In genomic region chr19:7953576-7953975, GRCh38 we compare ENCODE assay signal across 25 cellular contexts. TPM values are rescaled to one million over a fixed set of nuclear protein-coding genes. Genes with fewer than 3 reads are reported as not detected.
"Had no signal": no experiment of that assay in that cellular context is flagged by ENCODE, and none has a peak within 500 bp of the region (broad histone marks: within the 10 kb centered on the region; RNA-seq: fewer than 3 reads in every experiment).

No MANE protein-coding gene starts in this region.

- H3K4me1 ChIP-seq: stomach, suprapubic skin had no signal

- H3K9me3 Mint-ChIP-seq: activated CD4-positive, alpha-beta memory T cell treated with anti-CD3 and anti-CD28 coated beads, Interleukin-2, amount 10 ng/mL, durations not matched to agents 7 days and 5 days; activated CD4-positive, alpha-beta T cell treated with anti-CD3 and anti-CD28 coated beads, Interleukin-2, amount 10 ng/mL, durations not matched to agents 24 days and 14 days; activated naive CD8-positive, alpha-beta T cell treated with anti-CD3 and anti-CD28 coated beads, Interleukin-2, amount 50 U/mL, for 24 hours; dendritic cell treated with granulocyte-macrophage colony-stimulating factor and Interleukin-4, amounts not matched to agents 40 ng/mL and 50 ng/mL, for 4 days; mesothelial cell of epicardium; naive thymus-derived CD8-positive, alpha-beta T cell had no signal

- H3K4me1 Mint-ChIP-seq: activated CD4-positive, alpha-beta memory T cell treated with anti-CD3 and anti-CD28 coated beads, Interleukin-2, amount 10 ng/mL, durations not matched to agents 7 days and 5 days; brain; naive thymus-derived CD8-positive, alpha-beta T cell had no signal

- H3K79me2 ChIP-seq: hepatocyte had no signal

- H2AFZ ChIP-seq: hepatocyte had no signal

- H3K27me3 ChIP-seq: hepatocyte, right atrium auricular region, stomach, suprapubic skin, tibial nerve had no signal

- H3K9me3 ChIP-seq: left ventricle myocardium inferior, right atrium auricular region, stomach, suprapubic skin, tibial nerve had no signal

- H3K36me3 ChIP-seq: right atrium auricular region had no signal

- H3K4me3 Mint-ChIP-seq: activated CD4-positive, alpha-beta memory T cell treated with anti-CD3 and anti-CD28 coated beads, Interleukin-2, amount 10 ng/mL, durations not matched to agents 7 days and 5 days; activated CD4-positive, alpha-beta T cell treated with anti-CD3 and anti-CD28 coated beads, Interleukin-2, amount 10 ng/mL, durations not matched to agents 24 days and 14 days; activated naive CD8-positive, alpha-beta T cell treated with anti-CD3 and anti-CD28 coated beads, Interleukin-2, amount 50 U/mL, for 24 hours; brain; dendritic cell treated with granulocyte-macrophage colony-stimulating factor and Interleukin-4, amounts not matched to agents 40 ng/mL and 50 ng/mL, for 4 days; mesothelial cell of epicardium; naive thymus-derived CD8-positive, alpha-beta T cell; T-helper 17 cell had no signal

- H3K27me3 Mint-ChIP-seq: activated CD4-positive, alpha-beta memory T cell treated with anti-CD3 and anti-CD28 coated beads, Interleukin-2, amount 10 ng/mL, durations not matched to agents 7 days and 5 days; activated CD4-positive, alpha-beta T cell treated with anti-CD3 and anti-CD28 coated beads, Interleukin-2, amount 10 ng/mL, durations not matched to agents 24 days and 14 days; activated naive CD8-positive, alpha-beta T cell treated with anti-CD3 and anti-CD28 coated beads, Interleukin-2, amount 50 U/mL, for 24 hours; brain; dendritic cell treated with granulocyte-macrophage colony-stimulating factor and Interleukin-4, amounts not matched to agents 40 ng/mL and 50 ng/mL, for 4 days; naive thymus-derived CD8-positive, alpha-beta T cell; progenitor cell of endocrine pancreas; T-helper 17 cell had no signal

- DNase-seq: activated CD4-positive, alpha-beta memory T cell treated with anti-CD3 and anti-CD28 coated beads, Interleukin-2, amount 10 ng/mL, durations not matched to agents 7 days and 5 days; activated CD4-positive, alpha-beta T cell treated with anti-CD3 and anti-CD28 coated beads, Interleukin-2, amount 10 ng/mL, durations not matched to agents 24 days and 14 days; activated gamma-delta T cell; activated naive CD4-positive, alpha-beta T cell treated with anti-CD3 and anti-CD28 coated beads, Interleukin-2, amount 50 U/mL, for 16 hours; activated naive CD8-positive, alpha-beta T cell treated with anti-CD3 and anti-CD28 coated beads, Interleukin-2, amount 50 U/mL, for 24 hours; activated T-cell treated with anti-CD3 and anti-CD28 coated beads for 4 hours; aorta; effector CD4-positive, alpha-beta T cell; glutamatergic neuron; left ventricle myocardium inferior; naive thymus-derived CD8-positive, alpha-beta T cell; stimulated activated CD4-positive, alpha-beta T cell treated with anti-CD3 and anti-CD28 coated beads, Interleukin-4, amount 100 ng/mL, for 4 hours; stomach; T-helper 17 cell had no signal

- H3K4me3 ChIP-seq: hepatocyte, left ventricle myocardium inferior, right atrium auricular region, stomach, suprapubic skin, tibial nerve had no signal

- H3K4me2 ChIP-seq: hepatocyte had no signal

- H3K27ac Mint-ChIP-seq: activated CD4-positive, alpha-beta memory T cell treated with anti-CD3 and anti-CD28 coated beads, Interleukin-2, amount 10 ng/mL, durations not matched to agents 7 days and 5 days; activated CD4-positive, alpha-beta T cell treated with anti-CD3 and anti-CD28 coated beads, Interleukin-2, amount 10 ng/mL, durations not matched to agents 24 days and 14 days; activated naive CD8-positive, alpha-beta T cell treated with anti-CD3 and anti-CD28 coated beads, Interleukin-2, amount 50 U/mL, for 24 hours; dendritic cell treated with granulocyte-macrophage colony-stimulating factor and Interleukin-4, amounts not matched to agents 40 ng/mL and 50 ng/mL, for 4 days; naive thymus-derived CD8-positive, alpha-beta T cell; progenitor cell of endocrine pancreas; T-helper 17 cell had no signal

- H3K27ac ChIP-seq: hepatocyte, left ventricle myocardium inferior, right atrium auricular region, stomach, suprapubic skin, tibial nerve had no signal

- ATAC-seq: activated CD4-positive, CD25-positive, alpha-beta regulatory T cell treated with anti-CD3 and anti-CD28 coated beads, Interleukin-2, amount 50 U/mL, for 24 hours; activated naive CD8-positive, alpha-beta T cell treated with anti-CD3 and anti-CD28 coated beads, Interleukin-2, amount 50 U/mL, for 24 hours; naive thymus-derived CD8-positive, alpha-beta T cell; T-helper 17 cell had no signal

RNA-seq across cellular contexts. Expression of gene CTXN1, which starts 27.6 kb away (rescaled TPM):
- total RNA-seq: activated CD4-positive, alpha-beta memory T cell treated with anti-CD3 and anti-CD28 coated beads, Interleukin-2, amount 10 ng/mL, durations not matched to agents 7 days and 5 days; naive thymus-derived CD8-positive, alpha-beta T cell; T-helper 17 cell had no signal
- polyA plus RNA-seq: naive thymus-derived CD8-positive, alpha-beta T cell had no signal

RNA-seq across cellular contexts. Expression of gene TGFBR3L, which starts 38.9 kb away (rescaled TPM):
- total RNA-seq: frontal cortex, hepatocyte, lung microvascular endothelial cell, stomach, suprapubic skin, tibial nerve had no signal
